In the genomic region with DNA sequence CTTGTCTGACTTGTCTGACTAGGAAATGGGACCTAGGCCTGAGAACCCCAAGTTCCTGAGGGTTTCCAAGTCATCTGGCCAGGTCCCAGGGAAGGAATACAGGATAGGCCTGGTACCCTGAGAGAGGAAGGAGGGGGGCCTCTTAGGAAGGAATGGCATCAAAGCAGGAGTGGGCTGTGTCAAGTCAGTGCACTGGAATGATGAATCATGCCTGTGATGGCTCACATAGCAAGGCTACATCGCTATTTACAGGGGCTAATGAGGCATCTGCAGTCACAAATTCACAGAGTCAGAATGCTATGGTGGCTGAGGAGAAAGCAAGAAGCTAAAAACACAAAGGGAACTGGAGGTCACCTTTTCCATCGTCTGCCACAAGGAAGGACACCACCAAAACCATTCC, we compare ENCODE assay signal across 29 cellular contexts.
"Had no signal": no experiment of that assay in that cellular context is flagged by ENCODE, and none has a peak within 500 bp of the region (broad histone marks: within the 10 kb centered on the region; RNA-seq: fewer than 3 reads in every experiment).

No MANE protein-coding gene starts in this region.

- H3K4me3 Mint-ChIP-seq: immature natural killer cell; mesothelial cell of epicardium; naive B cell; natural killer cell; nephron progenitor cell; neural progenitor cell; stimulated activated memory B cell treated with anti-CD40 and anti-IgM and Interleukin-4, amounts not matched to agents 10 μg/mL and 1 μg/mL and 100 μg/mL, for 72 hours; stimulated activated naive CD8-positive, alpha-beta T cell treated with anti-CD3 and anti-CD28 coated beads, Interleukin-15, amount 100 ng/mL, for 72 hours; type B pancreatic cell had no signal

- H3K4me3 ChIP-seq: left ventricle myocardium inferior, lung, neural progenitor cell, ovary, tibial nerve, uterus had no signal

- H3K4me1 Mint-ChIP-seq: immature natural killer cell; mesothelial cell of epicardium; naive B cell; natural killer cell; stimulated activated memory B cell treated with anti-CD40 and anti-IgM and Interleukin-4, amounts not matched to agents 10 μg/mL and 1 μg/mL and 100 μg/mL, for 72 hours; stimulated activated naive CD8-positive, alpha-beta T cell treated with anti-CD3 and anti-CD28 coated beads, Interleukin-15, amount 100 ng/mL, for 72 hours had no signal

- H3K36me3 Mint-ChIP-seq: immature natural killer cell; mesothelial cell of epicardium; naive B cell; natural killer cell; neural progenitor cell; stimulated activated memory B cell treated with anti-CD40 and anti-IgM and Interleukin-4, amounts not matched to agents 10 μg/mL and 1 μg/mL and 100 μg/mL, for 72 hours; type B pancreatic cell had no signal

- H2AFZ ChIP-seq: neural progenitor cell had no signal

- H3K27me3 Mint-ChIP-seq: naive B cell; stimulated activated memory B cell treated with anti-CD40 and anti-IgM and Interleukin-4, amounts not matched to agents 10 μg/mL and 1 μg/mL and 100 μg/mL, for 72 hours; stimulated activated naive CD8-positive, alpha-beta T cell treated with anti-CD3 and anti-CD28 coated beads, Interleukin-15, amount 100 ng/mL, for 72 hours had no signal

- H3K9me3 ChIP-seq: left ventricle myocardium inferior, neutrophil, ovary, uterus had no signal

- H3K27me3 ChIP-seq: neural progenitor cell, neutrophil, ovary, tibial nerve, uterus had no signal

- H3K4me2 ChIP-seq: neural progenitor cell had no signal

- H3K4me1 ChIP-seq: left ventricle myocardium inferior, neural progenitor cell, tibial nerve, uterus had no signal

- H3K27ac Mint-ChIP-seq: immature natural killer cell; mesothelial cell of epicardium; naive B cell; natural killer cell; nephron progenitor cell; neural progenitor cell; progenitor cell of endocrine pancreas; stimulated activated memory B cell treated with anti-CD40 and anti-IgM and Interleukin-4, amounts not matched to agents 10 μg/mL and 1 μg/mL and 100 μg/mL, for 72 hours; stimulated activated naive CD8-positive, alpha-beta T cell treated with anti-CD3 and anti-CD28 coated beads, Interleukin-15, amount 100 ng/mL, for 72 hours; type B pancreatic cell had no signal

- H3K9me3 Mint-ChIP-seq: neural progenitor cell, type B pancreatic cell had no signal

- H3K36me3 ChIP-seq: left ventricle myocardium inferior, neural progenitor cell, neutrophil, ovary, tibial nerve, uterus had no signal

- FAIRE-seq: islet of Langerhans, small intestine had no signal

- H3K27ac ChIP-seq: left ventricle myocardium inferior, neural progenitor cell, neutrophil, ovary, tibial nerve, uterus had no signal

- DNase-seq: hypothalamus; immature natural killer cell; left colon; left ventricle myocardium inferior; mesendoderm; naive B cell; natural killer cell; nephron progenitor cell; ovary; retina; right cardiac atrium; small intestine; stimulated activated CD4-positive, alpha-beta T cell treated with anti-CD3 and anti-CD28 coated beads, Interleukin-1b, Interleukin-23, amount 100 ng/mL, for 48 hours; stimulated activated CD4-positive, alpha-beta T cell treated with anti-CD3 and anti-CD28 coated beads, Interleukin-2, amount 100 ng/mL, for 48 hours; stimulated activated CD4-positive, alpha-beta T cell treated with anti-CD3 and anti-CD28 coated beads, Interleukin-4, amount 100 ng/mL, for 4 hours; stimulated activated CD8-positive, alpha-beta memory T cell treated with anti-CD3 and anti-CD28 coated beads, Interleukin-4, amount 100 ng/mL, for 48 hours; stimulated activated naive CD4-positive, alpha-beta T cell treated with Interleukin-2 at 50 U/mL for 16 hours; stimulated activated naive CD8-positive, alpha-beta T cell treated with anti-CD3 and anti-CD28 coated beads, Interleukin-15, amount 100 ng/mL, for 72 hours; substantia nigra; uterus had no signal

- H3K9ac ChIP-seq: neural progenitor cell had no signal
